Comparison of ENCODE assay signal across 11 cellular contexts in genomic region chr7:12434012-12434642, GRCh38. TPM values are rescaled to one million over a fixed set of nuclear protein-coding genes. Genes with fewer than 3 reads are reported as not detected.
A peak's percentile ranks its signal among the peaks of the same experiment; 100 is the strongest.
DNase-seq lines count a peak whose midpoint lies in the region; ATAC-seq and TF ChIP-seq lines count a peak whose summit lies in the region.
"Had no signal": no experiment of that assay in that cellular context is flagged by ENCODE, and none has a peak within 500 bp of the region (broad histone marks: within the 10 kb centered on the region; RNA-seq: fewer than 3 reads in every experiment).

No MANE protein-coding gene starts in this region.

- no peak overlapping the region for H3K4me3 Mint-ChIP-seq in T-helper 17 cell
- H3K4me3 Mint-ChIP-seq: stimulated activated memory B cell treated with anti-CD40 and anti-IgM and Interleukin-4, amounts not matched to agents 10 μg/mL and 1 μg/mL and 100 μg/mL, for 72 hours had no signal

- H3K9me3 ChIP-seq in body of pancreas (no peaks in the 10 kb centered on the region), T-helper 17 cell (ENCODE audit: control insufficient read depth, low read length, poor library complexity, severe bottlenecking) (no peaks in the 10 kb centered on the region)
- H3K9me3 ChIP-seq: esophagus muscularis mucosa had no signal

- peaks cover 4% of the 10 kb centered on the region for H3K36me3 Mint-ChIP-seq in T-helper 17 cell (ENCODE audit: low read depth)
- H3K36me3 Mint-ChIP-seq: stimulated activated memory B cell treated with anti-CD40 and anti-IgM and Interleukin-4, amounts not matched to agents 10 μg/mL and 1 μg/mL and 100 μg/mL, for 72 hours had no signal

- TF ChIP-seq CTCF in body of pancreas (IDR thresholded peaks at IDR 0.05) (peak in 5 of 7 experiments; percentile 23 to 30 (median 26)), retinal pigment epithelial cell (conservative IDR thresholded peaks at IDR 0.05; ENCODE audit: low read depth, low read length) (peak; percentile 59)

- intact Hi-C loops in body of pancreas (cut with DNase I): no loop called here

- peak; percentile 70 for ATAC-seq in HG03571 (IDR thresholded peaks at IDR 0.05; ENCODE audit: unreplicated experiment)
- ATAC-seq in body of pancreas: no peak
- no peak for ATAC-seq in T-helper 17 cell
- no peak for ATAC-seq in HG02763 (IDR thresholded peaks at IDR 0.05; ENCODE audit: unreplicated experiment)
- ATAC-seq: stimulated activated memory B cell treated with anti-CD40 and anti-IgM and Interleukin-4, amounts not matched to agents 10 μg/mL and 1 μg/mL and 100 μg/mL, for 72 hours had no signal

- H3K27ac Mint-ChIP-seq in T-helper 17 cell: no peak overlapping the region
- H3K27ac Mint-ChIP-seq: stimulated activated memory B cell treated with anti-CD40 and anti-IgM and Interleukin-4, amounts not matched to agents 10 μg/mL and 1 μg/mL and 100 μg/mL, for 72 hours had no signal

- no peaks in the 10 kb centered on the region for H3K36me3 ChIP-seq in body of pancreas (replicated peaks in 1 of 2; ENCODE audit: insufficient read depth in 1 of 2, low read depth in 2 of 2)
- H3K36me3 ChIP-seq: esophagus muscularis mucosa had no signal

- TF ChIP-seq POLR2A in body of pancreas (IDR thresholded peaks at IDR 0.05): no peak

- no peaks in the 10 kb centered on the region for H3K4me1 ChIP-seq in body of pancreas
- H3K4me1 ChIP-seq: esophagus muscularis mucosa had no signal

- no peak overlapping the region for H3K27ac ChIP-seq in body of pancreas
- H3K27ac ChIP-seq: esophagus muscularis mucosa had no signal

- H3K27me3 Mint-ChIP-seq in T-helper 17 cell: peaks cover 24% of the 10 kb centered on the region

- no peaks in the 10 kb centered on the region for H3K27me3 ChIP-seq in body of pancreas

- peaks cover 4% of the 10 kb centered on the region for H3K4me1 Mint-ChIP-seq in T-helper 17 cell
- H3K4me1 Mint-ChIP-seq: stimulated activated memory B cell treated with anti-CD40 and anti-IgM and Interleukin-4, amounts not matched to agents 10 μg/mL and 1 μg/mL and 100 μg/mL, for 72 hours had no signal

- DNase-seq in SKM-1 treated with dmso at 0.1 percent for 144 hours (lab: John Stamatoyannopoulos, UW; ENCODE audit: unreplicated experiment) (peak; percentile 13), SKM-1 (lab: John Stamatoyannopoulos, UW; ENCODE audit: unreplicated experiment) (no peak), body of pancreas (no peak), retinal pigment epithelial cell (ENCODE audit: low read depth) (no peak), HUDEP-2 (lab: John Stamatoyannopoulos, UW; ENCODE audit: unreplicated experiment in 76 of 76) (no peak), T-helper 17 cell (no peak)
- DNase-seq: NCI-H345 had no signal

- H3K4me3 ChIP-seq in body of pancreas (no peak overlapping the region), retinal pigment epithelial cell (ENCODE audit: low read length) (no peak overlapping the region)
- H3K4me3 ChIP-seq: esophagus muscularis mucosa had no signal

RNA-seq across cellular contexts. Expression of gene VWDE, which starts 30.5 kb away (rescaled TPM):
- total RNA-seq in body of pancreas (1 to 10 TPM; 1.6 to 2.6 TPM), T-helper 17 cell (1 to 10 TPM; 5.8 to 7.0 TPM)
- total RNA-seq: esophagus muscularis mucosa had no signal
